23 cellular contexts compared by ENCODE assay signal in the genomic region with DNA sequence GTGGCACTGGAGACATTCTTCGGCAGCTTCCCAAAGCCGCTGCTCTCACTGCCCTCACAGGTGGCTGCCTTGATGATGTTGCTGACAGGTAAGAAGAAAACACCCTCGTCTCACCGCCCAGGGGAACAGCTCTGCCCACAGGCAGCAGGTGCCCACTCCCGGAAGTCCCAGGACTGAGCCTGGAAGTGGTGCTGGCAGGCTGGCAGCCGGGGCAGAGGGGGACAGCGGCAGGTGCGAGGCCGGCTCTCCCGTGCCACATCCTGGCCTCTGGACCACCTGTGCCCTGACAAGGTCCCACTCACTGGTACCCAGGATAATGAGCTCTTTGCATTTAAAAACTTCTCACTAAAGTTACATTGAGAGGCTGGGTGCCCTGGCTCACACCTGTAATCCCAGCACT. TPM values are rescaled to one million over a fixed set of nuclear protein-coding genes. Genes with fewer than 3 reads are reported as not detected.
DNase-seq lines count a peak whose midpoint lies in the region; ATAC-seq, FAIRE-seq and TF ChIP-seq lines count a peak whose summit lies in the region.
"Had no signal": no experiment of that assay in that cellular context is flagged by ENCODE, and none has a peak within 500 bp of the region (broad histone marks: within the 10 kb centered on the region; RNA-seq: fewer than 3 reads in every experiment).

No MANE protein-coding gene starts in this region.

- no peak for FAIRE-seq in HepG2 (lab: Jason Lieb, UNC)
- FAIRE-seq: A204.1, D721Med, G401.6, GM12891, GM19239 had no signal

- H3K9ac ChIP-seq in HepG2 (ENCODE audit: insufficient read depth, low read depth, low read length) = no peak overlapping the region
- H3K9ac ChIP-seq: BLaER1 treated with 17β-estradiol and CSF1 and Interleukin-3, amounts not matched to agents 10 nM and 100 nM had no signal

- intact Hi-C loops in HepG2 (cut with micrococcal nuclease; ENCODE audit: unreplicated experiment) (loop anchor here (5.0 kb wide), 1 partner anchor 60 kb away; no protein-coding TSS in a partner anchor), right lobe of liver (cut with DNase I) (no loop called here)

- ATAC-seq in HepG2 (no peak), right lobe of liver (no peak), WTC11 (no peak), GM21447 (IDR thresholded peaks at IDR 0.05; ENCODE audit: unreplicated experiment) (no peak), HG03175 (IDR thresholded peaks at IDR 0.05; ENCODE audit: unreplicated experiment) (no peak)
- ATAC-seq: CD8-positive, alpha-beta T cell had no signal

- WGBS in HepG2 (ENCODE audit: low lambda C conversion rate) = 99% methylated on average over 10 of the region's 10 CpGs
- WGBS in right lobe of liver (ENCODE audit: insufficient coverage, low coverage, low lambda C conversion rate, missing lambda C conversion rate) = 100% methylated on average over 2 of the region's 10 CpGs

- BruUV-seq in HepG2 (replicated peaks; lab: Mats Ljungman, UMichigan) = no TSS peak

- peaks cover 2% of the 10 kb centered on the region; the same call in 1 of the 2 replicates for H3K36me3 Mint-ChIP-seq in WTC11

- in situ Hi-C loops in HepG2 (cut with HindIII; ENCODE audit: extremely low pct_ligation_motif_present, low pct_unique_long_range_greater_than_20kb) = no loop called here

- no peaks in the 10 kb centered on the region for H3K4me1 Mint-ChIP-seq in WTC11

- DNase-seq in HepG2 (ENCODE audit: low spot score) = no peak
- no peak for DNase-seq in right lobe of liver
- no peak for DNase-seq in WTC11 (ENCODE audit: low spot score)
- DNase-seq: ACHN; BE2C; Caco-2; Calu3; CD4-positive, alpha-beta T cell; CD8-positive, alpha-beta T cell; DMS79 treated with DMSO at 0.1 percent for 48 hours; GF-D8 had no signal

- H3K79me2 ChIP-seq in HepG2 (ENCODE audit: insufficient read depth, low read length) = no peaks in the 10 kb centered on the region

- H3K9me3 ChIP-seq in HepG2 (ENCODE audit: low read length) (no peaks in the 10 kb centered on the region), right lobe of liver (no peaks in the 10 kb centered on the region)
- H3K9me3 ChIP-seq: BE2C; BLaER1 treated with 17β-estradiol and CSF1 and Interleukin-3, amounts not matched to agents 10 nM and 100 nM; Caco-2 had no signal

- H3K4me2 ChIP-seq in HepG2 (ENCODE audit: low read depth, low read length) = no peak overlapping the region

- no peak for TF ChIP-seq POLR2A in HepG2 (IDR thresholded peaks at IDR 0.05; ENCODE audit: insufficient read depth in 1 of 2, low read depth in 2 of 2, low read length in 2 of 2)
- no peak for TF ChIP-seq POLR2A in right lobe of liver (IDR thresholded peaks at IDR 0.05)

- H2AFZ ChIP-seq in HepG2 (ENCODE audit: low read length) = no peak overlapping the region

- H3K27me3 ChIP-seq in HepG2 (ENCODE audit: control insufficient read depth in 1 of 2, insufficient read depth in 2 of 2, low read length in 2 of 2) = no peaks in the 10 kb centered on the region
- H3K27me3 ChIP-seq in right lobe of liver = no peaks in the 10 kb centered on the region
- H3K27me3 ChIP-seq: BE2C; BLaER1 treated with 17β-estradiol and CSF1 and Interleukin-3, amounts not matched to agents 10 nM and 100 nM had no signal

- H3K36me3 ChIP-seq in HepG2 (replicated peaks in 1 of 2; ENCODE audit: control insufficient read depth in 1 of 2, insufficient read depth in 2 of 2, low read length in 2 of 2) (peaks cover 17 to 61% of the 10 kb centered on the region in 2 experiments; a peak in 4 of 5 replicates), right lobe of liver (no peaks in the 10 kb centered on the region)

- CTCF ChIA-PET in HepG2 (lab: Yijun Ruan, JAX; ENCODE audit: low intra/inter-chr PET ratio, low total read pairs) (no interaction called here), WTC11 (lab: Charles Lee) (interaction anchor here (2.1 kb wide), 1 partner anchor 9 kb away, joined by 6 read pairs; no protein-coding TSS in a partner anchor)

- H3K4me1 ChIP-seq in HepG2 (ENCODE audit: insufficient read depth, low read length) (no peaks in the 10 kb centered on the region), right lobe of liver (no peaks in the 10 kb centered on the region)
- H3K4me1 ChIP-seq: Caco-2 had no signal

- POLR2A ChIA-PET in HepG2 (lab: Yijun Ruan, JAX) = interaction anchor here (0.9 kb wide), 1 partner anchor 21 kb away, joined by 3 read pairs; the partner anchor contains the start of gene CEP131
- POLR2A ChIA-PET in WTC11 (lab: Charles Lee) = no interaction called here

- no peak overlapping the region for H3K4me3 ChIP-seq in HepG2 (replicated peaks in 1 of 3; ENCODE audit: insufficient read depth in 1 of 3, low read depth in 2 of 3, low read length in 3 of 3)
- no peak overlapping the region for H3K4me3 ChIP-seq in right lobe of liver
- H3K4me3 ChIP-seq: BLaER1 treated with 17β-estradiol and CSF1 and Interleukin-3, amounts not matched to agents 10 nM and 100 nM had no signal

- no peak overlapping the region for H3K4me3 Mint-ChIP-seq in WTC11
- H3K4me3 Mint-ChIP-seq: CD4-positive, alpha-beta T cell; CD8-positive, alpha-beta T cell had no signal

- no peak for TF ChIP-seq EP300 in HepG2 (IDR thresholded peaks at IDR 0.05; ENCODE audit: low read depth in 2 of 2, low read length in 2 of 2)
- no peak for TF ChIP-seq EP300 in HepG2 (CRISPR knock-in tag; IDR thresholded peaks at IDR 0.05; ENCODE audit: borderline replicate concordance)

- H3K27ac Mint-ChIP-seq in WTC11 = 0 out of 2 replicates have a peak overlapping the region, but pooled peaks have one; percentile 32
- H3K27ac Mint-ChIP-seq: CD4-positive, alpha-beta T cell; CD8-positive, alpha-beta T cell had no signal

- no peak for TF ChIP-seq RAD21 in HepG2 (CRISPR knock-in tag; IDR thresholded peaks at IDR 0.05)

- TF ChIP-seq CTCF in HepG2 (CRISPR knock-in tag; IDR thresholded peaks at IDR 0.05) (no peak), right lobe of liver (IDR thresholded peaks at IDR 0.05) (no peak), WTC11 (IDR thresholded peaks at IDR 0.05) (no peak)

- H3K27ac ChIP-seq in HepG2 (ENCODE audit: extremely low read length, insufficient read depth, low read length) = no peak overlapping the region
- no peak overlapping the region for H3K27ac ChIP-seq in right lobe of liver
- H3K27ac ChIP-seq: 22Rv1; BLaER1 treated with 17β-estradiol and CSF1 and Interleukin-3, amounts not matched to agents 10 nM and 100 nM; C4-2B had no signal

- H4K20me1 ChIP-seq in HepG2 (ENCODE audit: insufficient read depth, low read length) = no peaks in the 10 kb centered on the region; the same call in 1 of the 2 replicates

- H3K27me3 Mint-ChIP-seq in WTC11 (ENCODE audit: low read depth) = no peaks in the 10 kb centered on the region
- H3K27me3 Mint-ChIP-seq: CD4-positive, alpha-beta T cell had no signal

- no peaks in the 10 kb centered on the region for H3K9me3 Mint-ChIP-seq in WTC11
- H3K9me3 Mint-ChIP-seq: CD4-positive, alpha-beta T cell; CD8-positive, alpha-beta T cell had no signal

RNA-seq across cellular contexts. Expression of gene CEP131, which starts 20.4 kb away (rescaled TPM):
- total RNA-seq in HepG2 (2016; rRNA removed; fragmentation: Illumina TruSeq; extraction: Trizol) (11.1 and 16.8 TPM in 2 replicates), right lobe of liver (1 to 10 TPM; 1.5 to 4.3 (median 2.1) TPM), WTC11 (2021) (32.4 to 35.2 TPM (median 34.3 TPM) in 3 replicates)
- total RNA-seq in HepG2 (2016; cell fraction: cytosol; rRNA removed; fragmentation: Illumina TruSeq; extraction: Trizol; ENCODE audit: low read depth) = 2.2 and 3.5 TPM in 2 replicates
- 8.4 and 18.4 TPM in 2 replicates for total RNA-seq in HepG2 (2016; cell fraction: insoluble cytoplasmic fraction; rRNA removed; fragmentation: Illumina TruSeq; extraction: Trizol)
- 5.8 and 6.2 TPM in 2 replicates for total RNA-seq in HepG2 (2016; cell fraction: membrane; rRNA removed; fragmentation: Illumina TruSeq; extraction: Trizol)
- 10.7 and 12.3 TPM in 2 replicates for total RNA-seq in HepG2 (2016; cell fraction: nucleus; rRNA removed; fragmentation: Illumina TruSeq; extraction: Trizol)
- 5.0 and 5.6 TPM in 2 replicates for polyA plus RNA-seq in HepG2 (2011; rRNA removed)
- 3.0 and 5.8 TPM in 2 replicates for polyA plus RNA-seq in HepG2 (2011; cell fraction: cytosol; rRNA removed)
- polyA plus RNA-seq in HepG2 (2011; cell fraction: nucleus; rRNA removed) = 31.7 and 46.2 TPM in 2 replicates
- polyA plus RNA-seq in HepG2 (2012) = 6.3 and 6.8 TPM in 2 replicates
- 2.7 and 3.3 TPM in 2 replicates for polyA plus RNA-seq in HepG2 (2016; cell fraction: cytosol; fragmentation: Illumina TruSeq; extraction: Trizol; ENCODE audit: low read depth)
- polyA plus RNA-seq in HepG2 (2016; cell fraction: insoluble cytoplasmic fraction; fragmentation: Illumina TruSeq; extraction: Trizol; ENCODE audit: low read depth) = 11.8 and 13.5 TPM in 2 replicates
- 4.3 and 4.6 TPM in 2 replicates for polyA plus RNA-seq in HepG2 (2016; cell fraction: membrane; fragmentation: Illumina TruSeq; extraction: Trizol; ENCODE audit: low read depth)
- 35.7 and 41.4 TPM in 2 replicates for polyA plus RNA-seq in HepG2 (2016; cell fraction: nucleus; fragmentation: Illumina TruSeq; extraction: Trizol; ENCODE audit: insufficient read depth, low read depth)
- 4.8 and 5.8 TPM in 2 replicates for polyA minus RNA-seq in HepG2 (2011; rRNA and poly(A)+ RNA removed; ENCODE audit: low replicate concordance)
- 3.0 and 4.2 TPM in 2 replicates for polyA minus RNA-seq in HepG2 (2011; cell fraction: cytosol; rRNA and poly(A)+ RNA removed)
- 7.6 and 8.0 TPM in 2 replicates for polyA minus RNA-seq in HepG2 (2011; cell fraction: nucleus; rRNA and poly(A)+ RNA removed)

RNA-seq across cellular contexts. Expression of gene AATK, which starts 36.3 kb away (rescaled TPM):
- total RNA-seq in HepG2 (2016; rRNA removed; fragmentation: Illumina TruSeq; extraction: Trizol) (6.1 and 8.4 TPM in 2 replicates), right lobe of liver (1 to 10 TPM in 2 of 6 experiments, under 1 TPM in 4; 0.31 to 1.2 (median 0.86) TPM), WTC11 (2021) (2.9 to 4.4 TPM (median 3.0 TPM) in 3 replicates)
- total RNA-seq in HepG2 (2016; cell fraction: cytosol; rRNA removed; fragmentation: Illumina TruSeq; extraction: Trizol; ENCODE audit: low read depth) = 1.5 and 2.0 TPM in 2 replicates
- total RNA-seq in HepG2 (2016; cell fraction: insoluble cytoplasmic fraction; rRNA removed; fragmentation: Illumina TruSeq; extraction: Trizol) = 5.3 and 9.5 TPM in 2 replicates
- total RNA-seq in HepG2 (2016; cell fraction: membrane; rRNA removed; fragmentation: Illumina TruSeq; extraction: Trizol) = 2.9 and 3.0 TPM in 2 replicates
- 9.7 and 12.6 TPM in 2 replicates for total RNA-seq in HepG2 (2016; cell fraction: nucleus; rRNA removed; fragmentation: Illumina TruSeq; extraction: Trizol)
- polyA plus RNA-seq in HepG2 (2011; rRNA removed) = 2.9 and 5.2 TPM in 2 replicates
- 2.9 and 4.3 TPM in 2 replicates for polyA plus RNA-seq in HepG2 (2011; cell fraction: cytosol; rRNA removed)
- 15.0 and 16.5 TPM in 2 replicates for polyA plus RNA-seq in HepG2 (2011; cell fraction: nucleus; rRNA removed)
- 4.4 and 8.0 TPM in 2 replicates for polyA plus RNA-seq in HepG2 (2012)
- polyA plus RNA-seq in HepG2 (2016; cell fraction: cytosol; fragmentation: Illumina TruSeq; extraction: Trizol; ENCODE audit: low read depth) = 0.54 and 0.65 TPM in 2 replicates
- polyA plus RNA-seq in HepG2 (2016; cell fraction: insoluble cytoplasmic fraction; fragmentation: Illumina TruSeq; extraction: Trizol; ENCODE audit: low read depth) = 5.7 and 6.0 TPM in 2 replicates
- 1.1 and 1.8 TPM in 2 replicates for polyA plus RNA-seq in HepG2 (2016; cell fraction: membrane; fragmentation: Illumina TruSeq; extraction: Trizol; ENCODE audit: low read depth)
- polyA plus RNA-seq in HepG2 (2016; cell fraction: nucleus; fragmentation: Illumina TruSeq; extraction: Trizol; ENCODE audit: insufficient read depth, low read depth) = 14.7 and 18.3 TPM in 2 replicates
- polyA minus RNA-seq in HepG2 (2011; rRNA and poly(A)+ RNA removed; ENCODE audit: low replicate concordance) = 20.3 and 42.0 TPM in 2 replicates
- polyA minus RNA-seq in HepG2 (2011; cell fraction: cytosol; rRNA and poly(A)+ RNA removed) = 7.4 and 11.0 TPM in 2 replicates
- 3.6 and 4.6 TPM in 2 replicates for polyA minus RNA-seq in HepG2 (2011; cell fraction: nucleus; rRNA and poly(A)+ RNA removed)
- total RNA-seq: Calu3 had no signal

RNA-seq across cellular contexts. Expression of gene TEPSIN, which starts 36.5 kb away (rescaled TPM):
- total RNA-seq in HepG2 (2016; rRNA removed; fragmentation: Illumina TruSeq; extraction: Trizol) = 8.5 and 18.8 TPM in 2 replicates
- total RNA-seq in HepG2 (2016; cell fraction: cytosol; rRNA removed; fragmentation: Illumina TruSeq; extraction: Trizol; ENCODE audit: low read depth) = 5.0 and 7.5 TPM in 2 replicates
- 7.1 and 20.3 TPM in 2 replicates for total RNA-seq in HepG2 (2016; cell fraction: insoluble cytoplasmic fraction; rRNA removed; fragmentation: Illumina TruSeq; extraction: Trizol)
- total RNA-seq in HepG2 (2016; cell fraction: membrane; rRNA removed; fragmentation: Illumina TruSeq; extraction: Trizol) = 7.0 and 8.1 TPM in 2 replicates
- total RNA-seq in HepG2 (2016; cell fraction: nucleus; rRNA removed; fragmentation: Illumina TruSeq; extraction: Trizol) = 24.5 and 27.8 TPM in 2 replicates
- 16.1 and 19.7 TPM in 2 replicates for polyA plus RNA-seq in HepG2 (2011; rRNA removed)
- polyA plus RNA-seq in HepG2 (2011; cell fraction: cytosol; rRNA removed) = 4.0 and 8.2 TPM in 2 replicates
- 328 and 418 TPM in 2 replicates for polyA plus RNA-seq in HepG2 (2011; cell fraction: nucleus; rRNA removed)
- 9.5 and 16.4 TPM in 2 replicates for polyA plus RNA-seq in HepG2 (2012)
- 2.4 and 2.5 TPM in 2 replicates for polyA plus RNA-seq in HepG2 (2016; cell fraction: cytosol; fragmentation: Illumina TruSeq; extraction: Trizol; ENCODE audit: low read depth)
- polyA plus RNA-seq in HepG2 (2016; cell fraction: insoluble cytoplasmic fraction; fragmentation: Illumina TruSeq; extraction: Trizol; ENCODE audit: low read depth) = 6.3 and 9.9 TPM in 2 replicates
- polyA plus RNA-seq in HepG2 (2016; cell fraction: membrane; fragmentation: Illumina TruSeq; extraction: Trizol; ENCODE audit: low read depth) = 4.3 and 6.0 TPM in 2 replicates
- polyA plus RNA-seq in HepG2 (2016; cell fraction: nucleus; fragmentation: Illumina TruSeq; extraction: Trizol; ENCODE audit: insufficient read depth, low read depth) = 90.2 and 98.6 TPM in 2 replicates
- 14.1 and 21.0 TPM in 2 replicates for polyA minus RNA-seq in HepG2 (2011; rRNA and poly(A)+ RNA removed; ENCODE audit: low replicate concordance)
- polyA minus RNA-seq in HepG2 (2011; cell fraction: cytosol; rRNA and poly(A)+ RNA removed) = 3.4 and 3.7 TPM in 2 replicates
- 39.0 and 47.9 TPM in 2 replicates for polyA minus RNA-seq in HepG2 (2011; cell fraction: nucleus; rRNA and poly(A)+ RNA removed)
- total RNA-seq in right lobe of liver = 10 to 100 TPM; 11.9 to 27.6 (median 18.1) TPM
- total RNA-seq in WTC11 (2021) = 32.2 to 40.7 TPM (median 35.4 TPM) in 3 replicates

RNA-seq across cellular contexts. Expression of gene NDUFAF8, which starts 36.8 kb away (rescaled TPM):
- total RNA-seq in HepG2 (2016; rRNA removed; fragmentation: Illumina TruSeq; extraction: Trizol) (213 and 233 TPM in 2 replicates), right lobe of liver (10 to 100 TPM; 15.7 to 35.9 (median 23.3) TPM), WTC11 (2021) (58.6 to 73.0 TPM (median 59.9 TPM) in 3 replicates)
- total RNA-seq in HepG2 (2016; cell fraction: cytosol; rRNA removed; fragmentation: Illumina TruSeq; extraction: Trizol; ENCODE audit: low read depth) = 565 and 636 TPM in 2 replicates
- 209 and 214 TPM in 2 replicates for total RNA-seq in HepG2 (2016; cell fraction: insoluble cytoplasmic fraction; rRNA removed; fragmentation: Illumina TruSeq; extraction: Trizol)
- total RNA-seq in HepG2 (2016; cell fraction: membrane; rRNA removed; fragmentation: Illumina TruSeq; extraction: Trizol) = 441 and 487 TPM in 2 replicates
- 99.9 and 114 TPM in 2 replicates for total RNA-seq in HepG2 (2016; cell fraction: nucleus; rRNA removed; fragmentation: Illumina TruSeq; extraction: Trizol)
- polyA plus RNA-seq in HepG2 (2011; rRNA removed) = 62.4 and 75.6 TPM in 2 replicates
- polyA plus RNA-seq in HepG2 (2011; cell fraction: cytosol; rRNA removed) = 52.0 and 67.0 TPM in 2 replicates
- polyA plus RNA-seq in HepG2 (2011; cell fraction: nucleus; rRNA removed) = 67.0 and 99.7 TPM in 2 replicates
- polyA plus RNA-seq in HepG2 (2012) = 74.7 and 106 TPM in 2 replicates
- polyA plus RNA-seq in HepG2 (2016; cell fraction: cytosol; fragmentation: Illumina TruSeq; extraction: Trizol; ENCODE audit: low read depth) = 562 and 639 TPM in 2 replicates
- 170 and 188 TPM in 2 replicates for polyA plus RNA-seq in HepG2 (2016; cell fraction: insoluble cytoplasmic fraction; fragmentation: Illumina TruSeq; extraction: Trizol; ENCODE audit: low read depth)
- polyA plus RNA-seq in HepG2 (2016; cell fraction: membrane; fragmentation: Illumina TruSeq; extraction: Trizol; ENCODE audit: low read depth) = 357 and 397 TPM in 2 replicates
- polyA plus RNA-seq in HepG2 (2016; cell fraction: nucleus; fragmentation: Illumina TruSeq; extraction: Trizol; ENCODE audit: insufficient read depth, low read depth) = 180 and 208 TPM in 2 replicates
- polyA minus RNA-seq in HepG2 (2011; rRNA and poly(A)+ RNA removed; ENCODE audit: low replicate concordance) = 13.6 and 21.7 TPM in 2 replicates
- 4.9 and 8.2 TPM in 2 replicates for polyA minus RNA-seq in HepG2 (2011; cell fraction: cytosol; rRNA and poly(A)+ RNA removed)
- polyA minus RNA-seq in HepG2 (2011; cell fraction: nucleus; rRNA and poly(A)+ RNA removed) = 26.2 and 31.2 TPM in 2 replicates

RNA-seq across cellular contexts. Expression of gene PVALEF, which starts 37.0 kb away (rescaled TPM):
- total RNA-seq in HepG2 (2016; rRNA removed; fragmentation: Illumina TruSeq; extraction: Trizol) (0.18 TPM in 1 of 2 replicates, not detected in the other), right lobe of liver (not detected), WTC11 (2021) (not detected in 3 replicates)
- total RNA-seq in HepG2 (2016; cell fraction: cytosol; rRNA removed; fragmentation: Illumina TruSeq; extraction: Trizol; ENCODE audit: low read depth) = 0.40 and 0.53 TPM in 2 replicates
- 0.13 and 0.22 TPM in 2 replicates for total RNA-seq in HepG2 (2016; cell fraction: insoluble cytoplasmic fraction; rRNA removed; fragmentation: Illumina TruSeq; extraction: Trizol)
- total RNA-seq in HepG2 (2016; cell fraction: membrane; rRNA removed; fragmentation: Illumina TruSeq; extraction: Trizol) = 0.25 and 0.28 TPM in 2 replicates
- 0.28 TPM in 1 of 2 replicates, not detected in the other for total RNA-seq in HepG2 (2016; cell fraction: nucleus; rRNA removed; fragmentation: Illumina TruSeq; extraction: Trizol)
- polyA plus RNA-seq in HepG2 (2011; rRNA removed) = 0.18 and 0.24 TPM in 2 replicates
- polyA plus RNA-seq in HepG2 (2011; cell fraction: cytosol; rRNA removed) = 0.11 TPM in 1 of 2 replicates, not detected in the other
- polyA plus RNA-seq in HepG2 (2011; cell fraction: nucleus; rRNA removed) = 0.21 and 0.42 TPM in 2 replicates
- not detected in 2 replicates for polyA plus RNA-seq in HepG2 (2012)
- polyA plus RNA-seq in HepG2 (2016; cell fraction: cytosol; fragmentation: Illumina TruSeq; extraction: Trizol; ENCODE audit: low read depth) = 0.29 and 0.34 TPM in 2 replicates
- polyA plus RNA-seq in HepG2 (2016; cell fraction: insoluble cytoplasmic fraction; fragmentation: Illumina TruSeq; extraction: Trizol; ENCODE audit: low read depth) = 0.39 and 0.44 TPM in 2 replicates
- polyA plus RNA-seq in HepG2 (2016; cell fraction: membrane; fragmentation: Illumina TruSeq; extraction: Trizol; ENCODE audit: low read depth) = 0.14 and 0.19 TPM in 2 replicates
- 0.36 TPM in 1 of 2 replicates, not detected in the other for polyA plus RNA-seq in HepG2 (2016; cell fraction: nucleus; fragmentation: Illumina TruSeq; extraction: Trizol; ENCODE audit: insufficient read depth, low read depth)
- polyA minus RNA-seq in HepG2 (2011; rRNA and poly(A)+ RNA removed; ENCODE audit: low replicate concordance) = 0.09 and 0.18 TPM in 2 replicates
- not detected in 2 replicates for polyA minus RNA-seq in HepG2 (2011; cell fraction: cytosol; rRNA and poly(A)+ RNA removed)
- polyA minus RNA-seq in HepG2 (2011; cell fraction: nucleus; rRNA and poly(A)+ RNA removed) = not detected in 2 replicates
- total RNA-seq: A673; Caco-2; Calu3; CD4-positive, alpha-beta T cell; CD8-positive, alpha-beta T cell had no signal
- polyA plus RNA-seq: AG04450 had no signal
